Comparison of ENCODE assay signal across 8 cellular contexts in genomic region chr2:157628532-157629415, GRCh38. TPM values are rescaled to one million over a fixed set of nuclear protein-coding genes. Genes with fewer than 3 reads are reported as not detected.
DNase-seq lines count a peak whose midpoint lies in the region; ATAC-seq and TF ChIP-seq lines count a peak whose summit lies in the region.

Gene ACVR1C (minus strand): TSS chr2:157628864. CDS start chr2:157628644, 220 bp downstream.

- no peak within 1 kb of the TSS for H3K27ac Mint-ChIP-seq in endothelial cell (ENCODE audit: unreplicated experiment)

- H3K4me3 ChIP-seq in mesodermal cell (ENCODE audit: extremely low read depth, insufficient read depth, low read length, poor library complexity, severe bottlenecking), result peak within 1 kb of the TSS; percentile 44

- H3K9me3 ChIP-seq in mesodermal cell (ENCODE audit: control insufficient read depth, low read length), result no peaks in the 10 kb centered on the region

- peaks cover 7% of the 10 kb centered on the region for H3K27me3 Mint-ChIP-seq in endothelial cell (ENCODE audit: unreplicated experiment)

- H3K4me3 Mint-ChIP-seq in endothelial cell (ENCODE audit: unreplicated experiment), result peak within 1 kb of the TSS; percentile 90

- H3K4me1 ChIP-seq in mesodermal cell (ENCODE audit: control insufficient read depth, insufficient read depth, low read length, poor library complexity, severe bottlenecking), result no peaks in the 10 kb centered on the region

- 0 to 1% methylated on average over 36 to 49 of the region's 76 CpGs for WGBS in mesodermal cell (ENCODE audit: insufficient coverage in 2 of 2), 2 experiments

- DNase-seq in Ammon's horn (ENCODE audit: low spot score) (peak; percentile 85), NCI-H69 (lab: John Stamatoyannopoulos, UW) (peak; percentile 83), endothelial cell (ENCODE audit: low spot score) (peak; percentile 80)
- peak; percentile 66 for DNase-seq in activated CD8-positive, alpha-beta memory T cell treated with anti-CD3 and anti-CD28 coated beads, Interleukin-2, amount 50 U/mL, for 4 hours
- peak; percentile 20 for DNase-seq in stimulated activated CD8-positive, alpha-beta memory T cell treated with anti-CD3 and anti-CD28 coated beads, Interleukin-15, amount 100 ng/mL, for 24 hours (ENCODE audit: low read depth)

- H3K9me3 Mint-ChIP-seq in endothelial cell (ENCODE audit: unreplicated experiment), result no peaks in the 10 kb centered on the region

- H3K27ac ChIP-seq in mesodermal cell (ENCODE audit: low read depth, low read length, severe bottlenecking), result no peak within 1 kb of the TSS

- peaks cover 5% of the 10 kb centered on the region for H3K4me1 Mint-ChIP-seq in endothelial cell (ENCODE audit: unreplicated experiment)

- peak; percentile 83 for ATAC-seq in GM19025 (IDR thresholded peaks at IDR 0.05; ENCODE audit: low read depth, unreplicated experiment)
- peak; percentile 92 for ATAC-seq in HG03280 (IDR thresholded peaks at IDR 0.05; ENCODE audit: unreplicated experiment)

- H3K36me3 Mint-ChIP-seq in endothelial cell (ENCODE audit: low read depth, unreplicated experiment), result no peaks in the 10 kb centered on the region

- no peaks in the 10 kb centered on the region for H3K36me3 ChIP-seq in mesodermal cell (ENCODE audit: control insufficient read depth, insufficient read depth, low read length)

- peak; percentile 70 for TF ChIP-seq CTCF in endothelial cell (IDR thresholded peaks at IDR 0.05; ENCODE audit: unreplicated experiment)

RNA-seq across cellular contexts. Expression of gene ACVR1C, which starts in this region (rescaled TPM):
- total RNA-seq in endothelial cell (ENCODE audit: unreplicated experiment), result 0.10 TPM
- polyA plus RNA-seq in mesodermal cell (2013, experiment 1 of 2), result 0.15 TPM
- 0.15 TPM for polyA plus RNA-seq in mesodermal cell (2013, experiment 2 of 2)

Comparison
In these comparisons a context has a peak if more than half of its experiments do, and no peak if none do; other contexts are left out.
1. Peak in DNase-seq in endothelial cell; RNA of the gene not detected or under 1 TPM.
2. DNase-seq: peak in every context shown above with its lines; median percentile 85 in Ammon's horn; 83 in NCI-H69; 80 in endothelial cell; 66 in activated CD8-positive, alpha-beta memory T cell treated with anti-CD3 and anti-CD28 coated beads, Interleukin-2, amount 50 U/mL, for 4 hours; 20 in stimulated activated CD8-positive, alpha-beta memory T cell treated with anti-CD3 and anti-CD28 coated beads, Interleukin-15, amount 100 ng/mL, for 24 hours.